In genomic region chr19:45362291-45362690, GRCh38 we compare ENCODE assay signal across 26 cellular contexts. TPM values are rescaled to one million over a fixed set of nuclear protein-coding genes. Genes with fewer than 3 reads are reported as not detected.
"Had no signal": no experiment of that assay in that cellular context is flagged by ENCODE, and none has a peak within 500 bp of the region (broad histone marks: within the 10 kb centered on the region; RNA-seq: fewer than 3 reads in every experiment).

No MANE protein-coding gene starts in this region.

- H3K4me3 Mint-ChIP-seq: activated CD8-positive, alpha-beta T cell treated with anti-CD3 and anti-CD28 coated beads, Interleukin-2, amount 10 ng/mL, durations not matched to agents 7 days and 5 days; dendritic cell treated with granulocyte-macrophage colony-stimulating factor and Interleukin-4, amounts not matched to agents 40 ng/mL and 50 ng/mL, for 4 days; natural killer cell; stimulated activated naive CD8-positive, alpha-beta T cell treated with anti-CD3 and anti-CD28 coated beads, Interleukin-15, Interleukin-2, amounts not matched to agents 100 ng/mL and 50 ng/mL, for 24 hours had no signal

- H3K9me3 ChIP-seq: left ventricle myocardium inferior, ovary, prostate gland, right atrium auricular region, thyroid gland had no signal

- H3K36me3 Mint-ChIP-seq: natural killer cell had no signal

- ATAC-seq: activated CD8-positive, alpha-beta T cell treated with anti-CD3 and anti-CD28 coated beads, Interleukin-2, amount 10 ng/mL, durations not matched to agents 7 days and 5 days; activated naive CD4-positive, alpha-beta T cell treated with anti-CD3 and anti-CD28 coated beads, Interleukin-2, amount 50 U/mL, for 72 hours; natural killer cell had no signal

- H3K27ac ChIP-seq: brain microvascular endothelial cell, left ventricle myocardium inferior, ovary, prostate gland, right atrium auricular region, thyroid gland had no signal

- H3K27me3 Mint-ChIP-seq: dendritic cell treated with granulocyte-macrophage colony-stimulating factor and Interleukin-4, amounts not matched to agents 40 ng/mL and 50 ng/mL, for 4 days; stimulated activated naive CD8-positive, alpha-beta T cell treated with anti-CD3 and anti-CD28 coated beads, Interleukin-15, Interleukin-2, amounts not matched to agents 100 ng/mL and 50 ng/mL, for 24 hours had no signal

- DNase-seq: activated CD4-positive, alpha-beta T cell treated with anti-CD3 and anti-CD28 coated beads for 1 hour; activated CD4-positive, alpha-beta T cell treated with anti-CD3 and anti-CD28 coated beads, Interleukin-2, amount 50 U/mL, for 1 hour; activated CD8-positive, alpha-beta T cell treated with anti-CD3 and anti-CD28 coated beads, Interleukin-2, amount 10 ng/mL, durations not matched to agents 7 days and 5 days; activated gamma-delta T cell treated with Interleukin-2 at 50 U/mL for 16 hours; activated T-cell treated with anti-CD3 and anti-CD28 coated beads, Interleukin-2, amount 50 U/mL, for 1 hour; aorta; brain microvascular endothelial cell; caudate nucleus; effector CD8-positive, alpha-beta T cell; foreskin melanocyte; left ventricle myocardium inferior; mammary epithelial cell; midbrain; natural killer cell; ovary; stimulated activated CD4-positive, alpha-beta T cell treated with anti-CD3 and anti-CD28 coated beads, Interleukin-4, amount 100 ng/mL, for 24 hours; substantia nigra; T-helper 9 cell; thyroid gland had no signal

- H3K36me3 ChIP-seq: ovary, prostate gland, thyroid gland had no signal

- H3K4me3 ChIP-seq: left ventricle myocardium inferior, ovary, prostate gland, right atrium auricular region, thyroid gland had no signal

- H3K27ac Mint-ChIP-seq: activated CD8-positive, alpha-beta T cell treated with anti-CD3 and anti-CD28 coated beads, Interleukin-2, amount 10 ng/mL, durations not matched to agents 7 days and 5 days; activated naive CD4-positive, alpha-beta T cell treated with anti-CD3 and anti-CD28 coated beads, Interleukin-2, amount 50 U/mL, for 72 hours; dendritic cell treated with granulocyte-macrophage colony-stimulating factor and Interleukin-4, amounts not matched to agents 40 ng/mL and 50 ng/mL, for 4 days; natural killer cell; stimulated activated naive CD8-positive, alpha-beta T cell treated with anti-CD3 and anti-CD28 coated beads, Interleukin-15, Interleukin-2, amounts not matched to agents 100 ng/mL and 50 ng/mL, for 24 hours had no signal

- H3K4me1 ChIP-seq: left ventricle myocardium inferior, prostate gland, right atrium auricular region, thyroid gland had no signal

- H3K27me3 ChIP-seq: brain microvascular endothelial cell, ovary, right atrium auricular region, thyroid gland had no signal

- H3K9me3 Mint-ChIP-seq: activated naive CD4-positive, alpha-beta T cell treated with anti-CD3 and anti-CD28 coated beads, Interleukin-2, amount 50 U/mL, for 72 hours; dendritic cell treated with granulocyte-macrophage colony-stimulating factor and Interleukin-4, amounts not matched to agents 40 ng/mL and 50 ng/mL, for 4 days; natural killer cell; stimulated activated naive CD8-positive, alpha-beta T cell treated with anti-CD3 and anti-CD28 coated beads, Interleukin-15, Interleukin-2, amounts not matched to agents 100 ng/mL and 50 ng/mL, for 24 hours had no signal

- H3K4me1 Mint-ChIP-seq: natural killer cell had no signal

RNA-seq across cellular contexts. Expression of gene KLC3, which starts 21.7 kb away (rescaled TPM):
- total RNA-seq: activated CD8-positive, alpha-beta T cell treated with anti-CD3 and anti-CD28 coated beads, Interleukin-2, amount 10 ng/mL, durations not matched to agents 7 days and 5 days; aorta; endothelial cell of umbilical vein; left ventricle myocardium inferior; natural killer cell; T-helper 1 cell treated with Interleukin-12 subunit alpha and Interleukin-12 subunit beta and Interleukin-4 antibody, amounts not matched to agents 30 ng/mL and 1 ng/mL, for 36 hours had no signal

RNA-seq across cellular contexts. Expression of gene CKM, which starts 39.6 kb away (rescaled TPM):
- total RNA-seq: activated CD8-positive, alpha-beta T cell treated with anti-CD3 and anti-CD28 coated beads, Interleukin-2, amount 10 ng/mL, durations not matched to agents 7 days and 5 days; activated naive CD4-positive, alpha-beta T cell treated with anti-CD3 and anti-CD28 coated beads, Interleukin-2, amount 50 U/mL, for 72 hours; aorta; endothelial cell of umbilical vein; mammary epithelial cell; natural killer cell; T-helper 1 cell treated with Interleukin-12 subunit alpha and Interleukin-12 subunit beta and Interleukin-4 antibody, amounts not matched to agents 30 ng/mL and 1 ng/mL, for 36 hours had no signal
